Comparison of ENCODE assay signal across 8 cellular contexts in genomic region chr7:7640221-7641128, GRCh38. TPM values are rescaled to one million over a fixed set of nuclear protein-coding genes. Genes with fewer than 3 reads are reported as not detected.
DNase-seq lines count a peak whose midpoint lies in the region; ATAC-seq and TF ChIP-seq lines count a peak whose summit lies in the region.

Gene UMAD1 (plus strand): TSS chr7:7640752. CDS start chr7:7673372, 32,620 bp downstream.

- DNase-seq in Daoy (ENCODE audit: low read depth) (peak; percentile 99), GOT3 (lab: John Stamatoyannopoulos, UW) (peak; percentile 97), LNCaP clone FGC (ENCODE audit: low read depth) (peak; percentile 99), RWPE1 (ENCODE audit: low spot score) (peak; percentile 98), fibroblast of lung (ENCODE audit: low read depth in 2 of 2) (peak; percentile 98 to 99)
- DNase-seq in naive thymus-derived CD4-positive, alpha-beta T cell: peak; percentile 86 to 100 (median 99)
- DNase-seq in stimulated activated naive B cell treated with anti-CD40 and anti-IgM and Interleukin-4, amounts not matched to agents 10 μg/mL and 1 μg/mL and 100 μg/mL, for 72 hours: peak; percentile 99

- H3K4me3 ChIP-seq in LNCaP clone FGC (ENCODE audit: low read depth, low read length) (peak within 1 kb of the TSS; percentile 71), fibroblast of lung (replicated peaks in 1 of 4; ENCODE audit: control extremely low read depth in 1 of 4, insufficient read depth in 1 of 4, low read depth in 3 of 4, low read length in 4 of 4) (peak within 1 kb of the TSS; percentile 80 to 92 (median 84))
- H3K4me3 ChIP-seq in naive thymus-derived CD4-positive, alpha-beta T cell (ENCODE audit: low read length): peak within 1 kb of the TSS; percentile 79

- peak within 1 kb of the TSS; percentile 87 for H3K27ac ChIP-seq in RWPE1
- peak within 1 kb of the TSS; percentile 93 for H3K27ac ChIP-seq in fibroblast of lung (ENCODE audit: insufficient read depth, low read length)
- peak within 1 kb of the TSS; percentile 98 for H3K27ac ChIP-seq in naive thymus-derived CD4-positive, alpha-beta T cell (ENCODE audit: low read depth, low read length)

- POLR2A ChIA-PET in RWPE1 (lab: Yijun Ruan, JAX; ENCODE audit: low non-redundant PET): no interaction called here
- POLR2A ChIA-PET in naive thymus-derived CD4-positive, alpha-beta T cell (lab: Charles Lee): interaction anchor here (0.6 to 2.9 kb wide), 26 partner anchors 9 to 551 kb away, joined by 3 to 37 read pairs (median 4); partner anchors contain the start of gene GLCCI1

- H3K9ac ChIP-seq in fibroblast of lung (ENCODE audit: insufficient read depth, low read length): peak within 1 kb of the TSS; percentile 85

- no peaks in the 10 kb centered on the region for H3K4me1 ChIP-seq in fibroblast of lung (ENCODE audit: control insufficient read depth, extremely low read depth, insufficient read depth, low read length)
- peaks cover 14 to 19% of the 10 kb centered on the region in 2 donors for H3K4me1 ChIP-seq in naive thymus-derived CD4-positive, alpha-beta T cell (ENCODE audit: control insufficient read depth in 2 of 2, insufficient read depth in 2 of 2, low read length in 2 of 2)

- intact Hi-C loops in naive thymus-derived CD4-positive, alpha-beta T cell (cut with micrococcal nuclease): loop anchor here (1.0 to 2.0 kb wide), 12 partner anchors 40 to 1192 kb away; partner anchors contain the start of genes C1GALT1 (in 2 of the 2), GLCCI1 (in 2 of the 2) and MIOS (in 1 of the 2)

- peaks cover 3% of the 10 kb centered on the region for H3K79me2 ChIP-seq in fibroblast of lung (ENCODE audit: control insufficient read depth, insufficient read depth, low read length)

- TF ChIP-seq CTCF in LNCaP clone FGC (IDR thresholded peaks at IDR 0.05; ENCODE audit: control insufficient read depth, extremely low read depth, insufficient read depth) (no peak), RWPE1 (conservative IDR thresholded peaks at IDR 0.05; ENCODE audit: low read depth) (no peak), fibroblast of lung (conservative IDR thresholded peaks at IDR 0.05 in 1 of 2, IDR thresholded peaks at IDR 0.05 in 1 of 2; ENCODE audit: low read depth in 1 of 2, low read length in 2 of 2) (no peak)

- CTCF ChIA-PET in RWPE1 (lab: Yijun Ruan, JAX): interaction anchor here (0.6 kb wide), 1 partner anchor 196 kb away, joined by 4 read pairs; no protein-coding TSS in a partner anchor
- CTCF ChIA-PET in naive thymus-derived CD4-positive, alpha-beta T cell (lab: Charles Lee): interaction anchor here (0.8 to 1.5 kb wide), 3 partner anchors 41 to 125 kb away, joined by 3 to 5 read pairs (median 3); no protein-coding TSS in a partner anchor

- ATAC-seq in activated T-helper 17 cell treated with anti-CD3 and anti-CD28 coated beads, Interleukin-2, amount 50 U/mL, for 72 hours (replicated peaks): peak; percentile 95
- peak; percentile 97 for ATAC-seq in naive thymus-derived CD4-positive, alpha-beta T cell
- ATAC-seq in stimulated activated naive B cell treated with anti-CD40 and anti-IgM and Interleukin-4, amounts not matched to agents 10 μg/mL and 1 μg/mL and 100 μg/mL, for 72 hours (replicated peaks): peak; percentile 94 to 96

- no peaks in the 10 kb centered on the region for H3K27me3 Mint-ChIP-seq in activated T-helper 17 cell treated with anti-CD3 and anti-CD28 coated beads, Interleukin-2, amount 50 U/mL, for 72 hours
- no peaks in the 10 kb centered on the region for H3K27me3 Mint-ChIP-seq in naive thymus-derived CD4-positive, alpha-beta T cell
- H3K27me3 Mint-ChIP-seq in stimulated activated naive B cell treated with anti-CD40 and anti-IgM and Interleukin-4, amounts not matched to agents 10 μg/mL and 1 μg/mL and 100 μg/mL, for 72 hours: no peaks in the 10 kb centered on the region

- no peaks in the 10 kb centered on the region for H3K9me3 ChIP-seq in fibroblast of lung (ENCODE audit: control insufficient read depth, insufficient read depth, low read depth, low read length)
- H3K9me3 ChIP-seq in naive thymus-derived CD4-positive, alpha-beta T cell (ENCODE audit: control insufficient read depth in 2 of 3, low read length in 3 of 3): no peaks in the 10 kb centered on the region

- H3K27me3 ChIP-seq in fibroblast of lung (ENCODE audit: control insufficient read depth, insufficient read depth, low read length): no peaks in the 10 kb centered on the region
- no peaks in the 10 kb centered on the region for H3K27me3 ChIP-seq in naive thymus-derived CD4-positive, alpha-beta T cell (ENCODE audit: control insufficient read depth in 2 of 2, insufficient read depth in 2 of 2, low read length in 2 of 2)

- H3K27ac Mint-ChIP-seq in activated T-helper 17 cell treated with anti-CD3 and anti-CD28 coated beads, Interleukin-2, amount 50 U/mL, for 72 hours: peak within 1 kb of the TSS; percentile 98
- peak within 1 kb of the TSS; percentile 97 to 99 (median 98) for H3K27ac Mint-ChIP-seq in naive thymus-derived CD4-positive, alpha-beta T cell
- peak within 1 kb of the TSS; percentile 99 for H3K27ac Mint-ChIP-seq in stimulated activated naive B cell treated with anti-CD40 and anti-IgM and Interleukin-4, amounts not matched to agents 10 μg/mL and 1 μg/mL and 100 μg/mL, for 72 hours

- H2AFZ ChIP-seq in fibroblast of lung (ENCODE audit: low read length): peak within 1 kb of the TSS; percentile 99

- H3K4me2 ChIP-seq in fibroblast of lung (ENCODE audit: extremely low read depth, insufficient read depth, low read length): peak within 1 kb of the TSS; percentile 81

- H3K9me3 Mint-ChIP-seq in activated T-helper 17 cell treated with anti-CD3 and anti-CD28 coated beads, Interleukin-2, amount 50 U/mL, for 72 hours: no peaks in the 10 kb centered on the region
- peaks cover 0 to 5% (median 0%) of the 10 kb centered on the region in 11 donors for H3K9me3 Mint-ChIP-seq in naive thymus-derived CD4-positive, alpha-beta T cell
- H3K9me3 Mint-ChIP-seq in stimulated activated naive B cell treated with anti-CD40 and anti-IgM and Interleukin-4, amounts not matched to agents 10 μg/mL and 1 μg/mL and 100 μg/mL, for 72 hours: no peaks in the 10 kb centered on the region

- peak within 1 kb of the TSS; percentile 97 for H3K4me3 Mint-ChIP-seq in activated T-helper 17 cell treated with anti-CD3 and anti-CD28 coated beads, Interleukin-2, amount 50 U/mL, for 72 hours
- H3K4me3 Mint-ChIP-seq in naive thymus-derived CD4-positive, alpha-beta T cell: peak within 1 kb of the TSS; percentile 90 to 98 (median 96)
- H3K4me3 Mint-ChIP-seq in stimulated activated naive B cell treated with anti-CD40 and anti-IgM and Interleukin-4, amounts not matched to agents 10 μg/mL and 1 μg/mL and 100 μg/mL, for 72 hours: peak within 1 kb of the TSS; percentile 94 to 95

- H4K20me1 ChIP-seq in fibroblast of lung (ENCODE audit: control insufficient read depth, extremely low read depth, insufficient read depth, low read length): no peaks in the 10 kb centered on the region

- no peaks in the 10 kb centered on the region for H3K36me3 ChIP-seq in fibroblast of lung (ENCODE audit: control insufficient read depth, insufficient read depth, low read length)
- peaks cover 0 to 9% (median 4%) of the 10 kb centered on the region in 3 experiments for H3K36me3 ChIP-seq in naive thymus-derived CD4-positive, alpha-beta T cell (ENCODE audit: control insufficient read depth in 2 of 3, insufficient read depth in 3 of 3, low read length in 3 of 3)

- peaks cover 24% of the 10 kb centered on the region for H3K4me1 Mint-ChIP-seq in activated T-helper 17 cell treated with anti-CD3 and anti-CD28 coated beads, Interleukin-2, amount 50 U/mL, for 72 hours
- peaks cover 31 to 67% (median 55%) of the 10 kb centered on the region in 7 donors for H3K4me1 Mint-ChIP-seq in naive thymus-derived CD4-positive, alpha-beta T cell
- H3K4me1 Mint-ChIP-seq in stimulated activated naive B cell treated with anti-CD40 and anti-IgM and Interleukin-4, amounts not matched to agents 10 μg/mL and 1 μg/mL and 100 μg/mL, for 72 hours: peaks cover 22 to 40% of the 10 kb centered on the region in 2 donors

- H3K36me3 Mint-ChIP-seq in activated T-helper 17 cell treated with anti-CD3 and anti-CD28 coated beads, Interleukin-2, amount 50 U/mL, for 72 hours (ENCODE audit: low read depth): peaks cover 94% of the 10 kb centered on the region
- peaks cover 1 to 37% (median 21%) of the 10 kb centered on the region in 5 donors for H3K36me3 Mint-ChIP-seq in naive thymus-derived CD4-positive, alpha-beta T cell
- peaks cover 16 to 36% of the 10 kb centered on the region in 2 donors for H3K36me3 Mint-ChIP-seq in stimulated activated naive B cell treated with anti-CD40 and anti-IgM and Interleukin-4, amounts not matched to agents 10 μg/mL and 1 μg/mL and 100 μg/mL, for 72 hours

RNA-seq across cellular contexts. Expression of gene UMAD1, which starts in this region (rescaled TPM):
- total RNA-seq in Daoy (2014; rRNA removed; shearing (Covaris generic)): 17.6 and 22.9 TPM in 2 replicates
- 10 to 100 TPM in 1 of 2 donors, 1 to 10 TPM in 1; 9.4 to 11.7 TPM for total RNA-seq in activated T-helper 17 cell treated with anti-CD3 and anti-CD28 coated beads, Interleukin-2, amount 50 U/mL, for 72 hours
- total RNA-seq in fibroblast of lung: 9.8 and 12.4 TPM in 2 replicates
- polyA plus RNA-seq in fibroblast of lung: 18.2 and 19.8 TPM in 2 replicates
- 9.0 and 9.6 TPM in 2 replicates for polyA plus RNA-seq in fibroblast of lung (2012)
- polyA minus RNA-seq in fibroblast of lung (ENCODE audit: low replicate concordance): 1.1 and 6.6 TPM in 2 replicates
- total RNA-seq in naive thymus-derived CD4-positive, alpha-beta T cell: 10 to 100 TPM; 11.4 to 28.5 (median 14.5) TPM
- polyA plus RNA-seq in naive thymus-derived CD4-positive, alpha-beta T cell: 10 to 100 TPM; 26.7 to 28.6 TPM

Comparison
In these comparisons a context has a peak if more than half of its experiments do, and no peak if none do; other contexts are left out.
1. Peak in every context shown above with its lines: DNase-seq, ATAC-seq, H3K4me3 ChIP-seq and H3K27ac ChIP-seq.